Comparison of ENCODE assay signal across 8 cellular contexts in the genomic region with DNA sequence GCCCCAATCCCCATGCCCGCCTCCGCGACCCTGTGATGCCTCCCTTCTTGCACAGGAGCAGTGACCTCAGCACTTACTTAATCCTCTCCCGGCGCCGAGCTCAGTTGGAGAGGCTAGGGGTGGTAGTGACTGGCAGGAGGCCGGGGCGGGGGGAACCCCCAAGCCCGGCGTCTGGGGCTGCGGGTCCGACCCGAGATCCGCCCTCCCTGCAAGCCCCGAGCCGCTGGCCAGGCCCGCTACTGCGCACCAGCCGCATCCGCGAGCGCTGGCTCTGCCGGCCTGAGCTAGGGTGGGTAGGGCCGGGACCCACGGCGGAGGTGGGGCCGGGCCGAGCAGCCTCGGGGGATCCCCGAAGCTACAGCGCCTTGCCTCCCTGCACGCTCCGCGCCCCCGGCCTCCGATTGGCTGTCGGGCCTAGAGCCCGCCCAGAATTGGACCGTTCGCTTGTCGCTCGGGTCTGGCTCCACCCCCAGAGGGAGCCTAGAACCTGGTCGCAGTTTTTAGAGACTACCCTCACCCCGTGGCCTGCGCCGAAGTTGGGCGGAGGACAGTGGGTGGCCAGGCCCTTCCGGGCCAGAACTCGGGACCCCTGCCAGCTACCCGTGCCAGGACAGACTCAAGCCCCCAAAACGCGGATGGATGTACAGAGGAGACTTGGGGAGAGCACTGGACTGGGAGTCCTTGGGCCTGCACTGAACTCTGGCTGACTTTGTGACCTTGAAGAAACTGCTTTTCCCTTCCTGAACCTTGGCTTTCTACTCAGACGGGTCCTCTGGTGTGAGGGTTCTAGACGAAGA. TPM values are rescaled to one million over a fixed set of nuclear protein-coding genes. Genes with fewer than 3 reads are reported as not detected.
A peak's percentile ranks its signal among the peaks of the same experiment; 100 is the strongest.
DNase-seq lines count a peak whose midpoint lies in the region; ATAC-seq and TF ChIP-seq lines count a peak whose summit lies in the region.

TSS of gene C3orf18 (minus strand) at position 362 of the 797 bp plus-strand sequence. CDS start 2,048 bp downstream, outside the sequence.

- ATAC-seq in GM21528 (IDR thresholded peaks at IDR 0.05; ENCODE audit: low FRiP score, unreplicated experiment), result peak; percentile 76

- no peaks in the 10 kb centered on the region for H3K9me3 Mint-ChIP-seq in activated naive CD4-positive, alpha-beta T cell treated with anti-CD3 and anti-CD28 coated beads for 36 hours

- no peak for TF ChIP-seq RAD21 in Ishikawa (IDR thresholded peaks at IDR 0.05; ENCODE audit: low read depth)

- peak within 1 kb of the TSS; percentile 98 for H3K4me3 Mint-ChIP-seq in activated naive CD4-positive, alpha-beta T cell treated with anti-CD3 and anti-CD28 coated beads for 36 hours

- H3K36me3 Mint-ChIP-seq in activated naive CD4-positive, alpha-beta T cell treated with anti-CD3 and anti-CD28 coated beads for 36 hours (ENCODE audit: low read depth), result peaks cover 7% of the 10 kb centered on the region

- peak within 1 kb of the TSS; percentile 95 for H3K27ac Mint-ChIP-seq in activated naive CD4-positive, alpha-beta T cell treated with anti-CD3 and anti-CD28 coated beads for 36 hours

- H3K27ac ChIP-seq in substantia nigra (ENCODE audit: low read depth, low read length, poor library complexity, severe bottlenecking), result peak within 1 kb of the TSS; percentile 54

- H3K4me1 Mint-ChIP-seq in activated naive CD4-positive, alpha-beta T cell treated with anti-CD3 and anti-CD28 coated beads for 36 hours (ENCODE audit: low read depth), result peaks cover 40% of the 10 kb centered on the region

- intact Hi-C loops in activated naive CD4-positive, alpha-beta T cell treated with anti-CD3 and anti-CD28 coated beads for 36 hours (cut with micrococcal nuclease), result loop anchor here (2.0 kb wide), 2 partner anchors 209 to 217 kb away; partner anchors contain the start of genes CYB561D2, NPRL2 and TMEM115

- TF ChIP-seq EP300 in Ishikawa (IDR thresholded peaks at IDR 0.05; ENCODE audit: borderline replicate concordance), result no peak

- CTCF ChIA-PET in activated naive CD4-positive, alpha-beta T cell treated with anti-CD3 and anti-CD28 coated beads for 36 hours (lab: Charles Lee), result interaction anchor here (0.9 to 13.0 kb wide), 6 partner anchors 21 to 822 kb away, joined by 4 to 376 read pairs (median 119); partner anchors contain the start of genes CISH and MAPKAPK3

- DNase-seq in DMS153 treated with DMSO at 0.1 percent for 48 hours (lab: John Stamatoyannopoulos, UW; ENCODE audit: unreplicated experiment), result peak; percentile 12
- peak; percentile 62 for DNase-seq in SK-MEL-5 (ENCODE audit: low read depth, low spot score)
- DNase-seq in activated naive CD4-positive, alpha-beta T cell treated with anti-CD3 and anti-CD28 coated beads for 36 hours, result peak; percentile 96
- DNase-seq in germinal center (ENCODE audit: low spot score), result peak; percentile 99
- DNase-seq in non-pigmented ciliary epithelial cell (ENCODE audit: low read depth), result peak; percentile 51
- DNase-seq in substantia nigra (lab: John Stamatoyannopoulos, UW), result peak; percentile 51 to 95 (median 82)

- H3K27me3 Mint-ChIP-seq in activated naive CD4-positive, alpha-beta T cell treated with anti-CD3 and anti-CD28 coated beads for 36 hours (ENCODE audit: low read depth), result no peaks in the 10 kb centered on the region

- in situ Hi-C loops in SK-MEL-5 (cut with HindIII; ENCODE audit: low pct_unique_long_range_greater_than_20kb, low sequenced_read_pairs), result no loop called here

TF ChIP-seq in Ishikawa, 13 proteins besides CTCF, POLR2A, EP300 and RAD21:
- TF ChIP-seq, protein P1, sequence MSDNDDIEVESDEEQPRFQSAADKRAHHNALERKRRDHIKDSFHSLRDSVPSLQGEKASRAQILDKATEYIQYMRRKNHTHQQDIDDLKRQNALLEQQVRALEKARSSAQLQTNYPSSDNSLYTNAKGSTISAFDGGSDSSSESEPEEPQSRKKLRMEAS (IDR thresholded peaks at IDR 0.05), result peak; percentile 38; the same call in 1 of the 2 replicates
- no peak for TF ChIP-seq REST (IDR thresholded peaks at IDR 0.05; ENCODE audit: low read depth)

RNA-seq across cellular contexts. Expression of gene C3orf18, which starts in this region (rescaled TPM):
- total RNA-seq in SK-MEL-5 (2014; rRNA removed; shearing (Covaris generic)), result 4.0 and 4.2 TPM in 2 replicates
- 2.9 and 4.9 TPM in 2 replicates for polyA plus RNA-seq in SK-MEL-5 (2015; cell fraction: cytosol; rRNA removed)
- polyA plus RNA-seq in SK-MEL-5 (2015; cell fraction: nucleus; rRNA removed), result 9.1 and 17.7 TPM in 2 replicates
- total RNA-seq in activated naive CD4-positive, alpha-beta T cell treated with anti-CD3 and anti-CD28 coated beads for 36 hours, result 1 to 10 TPM; 3.1 to 3.8 TPM

Comparison
In these comparisons a context has a peak if more than half of its experiments do, and no peak if none do; other contexts are left out.
1. Peak in every context shown above with its lines: DNase-seq, ATAC-seq and H3K27ac ChIP-seq.
2. DNase-seq: peak in every context shown above with its lines; median percentile 99 in germinal center; 96 in activated naive CD4-positive, alpha-beta T cell treated with anti-CD3 and anti-CD28 coated beads for 36 hours; 82 in substantia nigra; 62 in SK-MEL-5; 51 in non-pigmented ciliary epithelial cell; 12 in DMS153 treated with DMSO at 0.1 percent for 48 hours.